ENCODE assay signal across 10 cellular contexts in the genomic region with DNA sequence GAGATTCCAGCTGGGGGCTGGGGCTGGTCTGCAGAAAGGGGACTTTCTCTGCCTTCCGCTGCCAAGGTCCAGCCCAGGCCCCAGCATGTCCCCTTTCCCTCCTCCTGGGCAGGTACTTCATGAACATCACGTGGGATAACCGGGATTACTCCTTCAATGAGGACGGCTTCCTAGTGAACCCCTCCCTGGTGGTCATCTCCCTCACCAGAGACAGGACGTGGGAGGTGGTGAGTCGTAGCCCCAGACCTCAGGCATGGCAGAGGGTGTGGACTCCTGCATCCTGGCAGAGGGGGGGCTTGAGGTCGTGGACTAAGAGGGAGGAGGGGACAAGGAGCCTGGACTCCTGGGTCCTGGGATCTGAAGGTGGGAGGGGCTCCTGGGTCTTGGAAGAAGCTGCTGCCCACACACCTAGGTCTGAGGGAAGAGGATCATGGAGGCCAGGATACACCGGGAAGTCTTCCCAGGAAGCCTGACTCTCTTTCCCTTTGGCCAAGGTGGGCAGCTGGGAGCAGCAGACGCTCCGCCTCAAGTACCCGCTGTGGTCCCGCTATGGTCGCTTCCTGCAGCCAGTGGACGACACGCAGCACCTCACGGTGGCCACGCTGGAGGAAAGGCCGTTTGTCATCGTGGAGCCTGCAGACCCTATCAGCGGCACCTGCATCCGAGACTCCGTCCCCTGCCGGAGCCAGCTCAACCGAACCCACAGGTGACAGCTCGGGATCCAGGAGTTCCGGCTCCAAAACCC. TPM values are rescaled to one million over a fixed set of nuclear protein-coding genes. Genes with fewer than 3 reads are reported as not detected.
A peak's percentile ranks its signal among the peaks of the same experiment; 100 is the strongest.
DNase-seq lines count a peak whose midpoint lies in the region; ATAC-seq and TF ChIP-seq lines count a peak whose summit lies in the region.
"Had no signal": no experiment of that assay in that cellular context is flagged by ENCODE, and none has a peak within 500 bp of the region (broad histone marks: within the 10 kb centered on the region; RNA-seq: fewer than 3 reads in every experiment).

No MANE protein-coding gene starts in this region.

- H3K4me3 Mint-ChIP-seq in CD8-positive, alpha-beta T cell, result peak overlapping the region; percentile 77
- peak overlapping the region; percentile 79 for H3K4me3 Mint-ChIP-seq in neural progenitor cell

- no peaks in the 10 kb centered on the region for H3K36me3 ChIP-seq in CD8-positive, alpha-beta T cell (ENCODE audit: insufficient read depth, low read length)
- peaks cover 10% of the 10 kb centered on the region for H3K36me3 ChIP-seq in HUES6 (ENCODE audit: control insufficient read depth, insufficient read depth, low read length)
- H3K36me3 ChIP-seq in effector memory CD4-positive, alpha-beta T cell (ENCODE audit: control insufficient read depth, insufficient read depth, low read length), result no peaks in the 10 kb centered on the region
- H3K36me3 ChIP-seq in neural progenitor cell, result no peaks in the 10 kb centered on the region

- TF ChIP-seq CTCF in CD8-positive, alpha-beta T cell (IDR thresholded peaks at IDR 0.05), result no peak
- no peak for TF ChIP-seq CTCF in neural progenitor cell (IDR thresholded peaks at IDR 0.05)

- H3K27me3 Mint-ChIP-seq in CD8-positive, alpha-beta T cell (ENCODE audit: low read depth), result peaks cover 16% of the 10 kb centered on the region
- peaks cover 14% of the 10 kb centered on the region for H3K27me3 Mint-ChIP-seq in neural progenitor cell (ENCODE audit: insufficient read depth, low read depth)

- H3K27me3 ChIP-seq in CD8-positive, alpha-beta T cell (ENCODE audit: insufficient read depth, low read length), result no peaks in the 10 kb centered on the region
- no peaks in the 10 kb centered on the region for H3K27me3 ChIP-seq in HUES6 (ENCODE audit: control insufficient read depth, insufficient read depth, low read length)
- H3K27me3 ChIP-seq in effector memory CD4-positive, alpha-beta T cell (replicated peaks; ENCODE audit: control insufficient read depth, insufficient read depth, low read length, poor library complexity, severe bottlenecking), result no peaks in the 10 kb centered on the region
- H3K27me3 ChIP-seq in neural progenitor cell, result peaks cover 15% of the 10 kb centered on the region

- H3K27ac Mint-ChIP-seq in CD8-positive, alpha-beta T cell, result no peak overlapping the region
- H3K27ac Mint-ChIP-seq in neural progenitor cell, result no peak overlapping the region
- H3K27ac Mint-ChIP-seq: memory B cell had no signal

- peaks cover 22% of the 10 kb centered on the region for H3K4me1 Mint-ChIP-seq in CD8-positive, alpha-beta T cell (ENCODE audit: low read depth)
- H3K4me1 Mint-ChIP-seq in neural progenitor cell, result peaks cover 35% of the 10 kb centered on the region

- H3K9me3 ChIP-seq in CD8-positive, alpha-beta T cell (ENCODE audit: low read length), result no peaks in the 10 kb centered on the region
- H3K9me3 ChIP-seq in HUES6 (ENCODE audit: control insufficient read depth, insufficient read depth, low read depth, low read length) (no peaks in the 10 kb centered on the region), neural progenitor cell (ENCODE audit: low read depth) (no peaks in the 10 kb centered on the region)
- H3K9me3 ChIP-seq in effector memory CD4-positive, alpha-beta T cell (ENCODE audit: control insufficient read depth, low read length), result no peaks in the 10 kb centered on the region

- peak overlapping the region; percentile 32 for H2AFZ ChIP-seq in neural progenitor cell (replicated peaks)

- peak overlapping the region; percentile 65 for H3K4me2 ChIP-seq in neural progenitor cell

- ATAC-seq in CD8-positive, alpha-beta T cell, result no peak
- ATAC-seq in left colon, result no peak

- H3K27ac ChIP-seq in CD8-positive, alpha-beta T cell (ENCODE audit: low read depth, low read length), result no peak overlapping the region
- H3K27ac ChIP-seq in HUES6 (ENCODE audit: low read depth, low read length) (no peak overlapping the region), neural progenitor cell (no peak overlapping the region)
- no peak overlapping the region for H3K27ac ChIP-seq in effector memory CD4-positive, alpha-beta T cell (ENCODE audit: insufficient read depth, low read length, poor library complexity, severe bottlenecking)

- POLR2A ChIA-PET in CD8-positive, alpha-beta T cell (lab: Charles Lee), result no interaction called here

- CTCF ChIA-PET in CD8-positive, alpha-beta T cell (lab: Charles Lee), result interaction anchor here (2.4 kb wide), 1 partner anchor 23 kb away, joined by 16 read pairs; a partner anchor contains a TSS

- H3K4me3 ChIP-seq in CD8-positive, alpha-beta T cell (ENCODE audit: low read depth, low read length), result peak overlapping the region; percentile 49
- H3K4me3 ChIP-seq in HUES6 (ENCODE audit: low read depth, low read length) (peak overlapping the region; percentile 59), neural progenitor cell (peak overlapping the region; percentile 43)
- H3K4me3 ChIP-seq in effector memory CD4-positive, alpha-beta T cell (ENCODE audit: insufficient read depth, low read depth, low read length, poor library complexity, severe bottlenecking), result peak overlapping the region; percentile 43

- no peaks in the 10 kb centered on the region for H4K20me1 ChIP-seq in neural progenitor cell (ENCODE audit: low read depth)

- H3K9ac ChIP-seq in HUES6 (ENCODE audit: low read length) (no peak overlapping the region), neural progenitor cell (no peak overlapping the region)

- H3K9me3 Mint-ChIP-seq in CD8-positive, alpha-beta T cell, result no peaks in the 10 kb centered on the region
- no peaks in the 10 kb centered on the region for H3K9me3 Mint-ChIP-seq in neural progenitor cell
- H3K9me3 Mint-ChIP-seq: memory B cell had no signal

- DNase-seq in CD8-positive, alpha-beta T cell, result no peak
- DNase-seq in effector memory CD4-positive, alpha-beta T cell, result no peak
- DNase-seq in neural progenitor cell (ENCODE audit: low spot score) (no peak), Kasumi-1 (lab: John Stamatoyannopoulos, UW) (no peak), NCI-H446 (lab: John Stamatoyannopoulos, UW) (no peak), nucleus accumbens (lab: John Stamatoyannopoulos, UW) (no peak), left colon (no peak)
- DNase-seq: erythroblast had no signal

- H3F3A ChIP-seq in neural progenitor cell (ENCODE audit: low read depth), result peaks cover 15% of the 10 kb centered on the region

- no peaks in the 10 kb centered on the region for H3K36me3 Mint-ChIP-seq in CD8-positive, alpha-beta T cell
- H3K36me3 Mint-ChIP-seq in neural progenitor cell, result no peaks in the 10 kb centered on the region
- H3K36me3 Mint-ChIP-seq: memory B cell had no signal

- intact Hi-C loops in CD8-positive, alpha-beta T cell (cut with DNase I, micrococcal nuclease), result loop anchor here in 1 of 2 experiments (2.0 kb wide), 1 partner anchor 15 kb away; no protein-coding TSS in a partner anchor
- intact Hi-C loops in left colon (cut with DNase I, micrococcal nuclease), result no loop called here

- H3K79me2 ChIP-seq in neural progenitor cell (ENCODE audit: low read depth), result no peaks in the 10 kb centered on the region

- H3K4me1 ChIP-seq in CD8-positive, alpha-beta T cell (ENCODE audit: insufficient read depth, low read length), result peaks cover 13% of the 10 kb centered on the region
- H3K4me1 ChIP-seq in HUES6 (ENCODE audit: control insufficient read depth, insufficient read depth, low read length) (peaks cover 18% of the 10 kb centered on the region), neural progenitor cell (no peaks in the 10 kb centered on the region)
- H3K4me1 ChIP-seq in effector memory CD4-positive, alpha-beta T cell (ENCODE audit: control insufficient read depth, insufficient read depth, low read length, poor library complexity, severe bottlenecking), result peaks cover 20% of the 10 kb centered on the region

RNA-seq across cellular contexts. Expression of a gene that starts 20.6 kb away (rescaled TPM):
- total RNA-seq in CD8-positive, alpha-beta T cell, result not detected
- total RNA-seq in neural progenitor cell (ENCODE audit: low replicate concordance) (0.28 and 0.45 TPM in 2 replicates), left colon (under 1 TPM; 0.37 to 0.61 TPM)

RNA-seq across cellular contexts. Expression of a gene that starts 22.7 kb away (rescaled TPM):
- total RNA-seq in CD8-positive, alpha-beta T cell, result 10 to 100 TPM; 29.7 to 33.1 TPM
- total RNA-seq in neural progenitor cell (ENCODE audit: low replicate concordance) (106 and 161 TPM in 2 replicates), left colon (100 to 1,000 TPM; 226 to 236 TPM)

RNA-seq across cellular contexts. Expression of a gene that starts 31.7 kb away (rescaled TPM):
- total RNA-seq in CD8-positive, alpha-beta T cell, result 10 to 100 TPM; 36.1 to 41.7 TPM
- total RNA-seq in neural progenitor cell (ENCODE audit: low replicate concordance) (10.6 and 31.5 TPM in 2 replicates), left colon (10 to 100 TPM; 22.3 to 25.1 TPM)

RNA-seq across cellular contexts. Expression of a gene that starts 41.3 kb away (rescaled TPM):
- total RNA-seq in CD8-positive, alpha-beta T cell, result 1 to 10 TPM; 3.7 to 3.9 TPM
- total RNA-seq in neural progenitor cell (ENCODE audit: low replicate concordance) (0.69 and 0.74 TPM in 2 replicates), left colon (1 to 10 TPM in 1 of 2 donors, under 1 TPM in 1; 0.34 to 1.2 TPM)

RNA-seq across cellular contexts. Expression of a gene that starts 49.9 kb away (rescaled TPM):
- not detected for total RNA-seq in CD8-positive, alpha-beta T cell
- total RNA-seq in neural progenitor cell (ENCODE audit: low replicate concordance) (not detected in 2 replicates), left colon (not detected)
